ENCODE assay signal across 25 cellular contexts in genomic region chr16:4832698-4833343, GRCh38. TPM values are rescaled to one million over a fixed set of nuclear protein-coding genes. Genes with fewer than 3 reads are reported as not detected.
DNase-seq lines count a peak whose midpoint lies in the region; ATAC-seq and TF ChIP-seq lines count a peak whose summit lies in the region.
"Had no signal": no experiment of that assay in that cellular context is flagged by ENCODE, and none has a peak within 500 bp of the region (broad histone marks: within the 10 kb centered on the region; RNA-seq: fewer than 3 reads in every experiment).

No MANE protein-coding gene starts in this region.

- TF ChIP-seq EP300 in stomach (IDR thresholded peaks at IDR 0.05) = no peak

- TF ChIP-seq POLR2A in stomach (IDR thresholded peaks at IDR 0.05) (no peak), prostate gland (IDR thresholded peaks at IDR 0.05) (no peak)

- peak overlapping the region; percentile 20 for H3K27ac Mint-ChIP-seq in activated CD8-positive, alpha-beta T cell treated with anti-CD3 and anti-CD28 coated beads, Interleukin-2, amount 10 ng/mL, durations not matched to agents 7 days and 5 days
- no peak overlapping the region for H3K27ac Mint-ChIP-seq in activated CD8-positive, alpha-beta T cell treated with anti-CD3 and anti-CD28 coated beads for 36 hours
- H3K27ac Mint-ChIP-seq in activated T-helper 17 cell treated with anti-CD3 and anti-CD28 coated beads, Interleukin-2, amount 50 U/mL, for 72 hours = peak overlapping the region; percentile 59
- no peak overlapping the region for H3K27ac Mint-ChIP-seq in glutamatergic neuron (ENCODE audit: unreplicated experiment)

- H3K4me1 Mint-ChIP-seq in activated CD8-positive, alpha-beta T cell treated with anti-CD3 and anti-CD28 coated beads, Interleukin-2, amount 10 ng/mL, durations not matched to agents 7 days and 5 days (ENCODE audit: low read depth) = peaks cover 14% of the 10 kb centered on the region
- peaks cover 12% of the 10 kb centered on the region for H3K4me1 Mint-ChIP-seq in activated CD8-positive, alpha-beta T cell treated with anti-CD3 and anti-CD28 coated beads for 36 hours (ENCODE audit: low read depth)
- H3K4me1 Mint-ChIP-seq in activated T-helper 17 cell treated with anti-CD3 and anti-CD28 coated beads, Interleukin-2, amount 50 U/mL, for 72 hours = peaks cover 4% of the 10 kb centered on the region
- no peaks in the 10 kb centered on the region for H3K4me1 Mint-ChIP-seq in glutamatergic neuron (ENCODE audit: low read depth, unreplicated experiment)

- no peak overlapping the region for H3K4me3 Mint-ChIP-seq in activated CD8-positive, alpha-beta T cell treated with anti-CD3 and anti-CD28 coated beads, Interleukin-2, amount 10 ng/mL, durations not matched to agents 7 days and 5 days
- no peak overlapping the region for H3K4me3 Mint-ChIP-seq in activated CD8-positive, alpha-beta T cell treated with anti-CD3 and anti-CD28 coated beads for 36 hours
- no peak overlapping the region for H3K4me3 Mint-ChIP-seq in activated T-helper 17 cell treated with anti-CD3 and anti-CD28 coated beads, Interleukin-2, amount 50 U/mL, for 72 hours
- no peak overlapping the region for H3K4me3 Mint-ChIP-seq in glutamatergic neuron (ENCODE audit: unreplicated experiment)

- no peak for DNase-seq in activated CD8-positive, alpha-beta T cell treated with anti-CD3 and anti-CD28 coated beads, Interleukin-2, amount 10 ng/mL, durations not matched to agents 7 days and 5 days
- no peak for DNase-seq in activated CD8-positive, alpha-beta T cell treated with anti-CD3 and anti-CD28 coated beads for 36 hours
- DNase-seq in mucosa of descending colon = peak in 1 of 3 donors; percentile 58
- no peak for DNase-seq in stomach
- DNase-seq in NCI-H345 (lab: John Stamatoyannopoulos, UW) = no peak
- DNase-seq in prostate gland (ENCODE audit: low spot score) = no peak
- no peak for DNase-seq in glutamatergic neuron
- DNase-seq: ACHN; C1 segment of cervical spinal cord; Calu3; CD8-positive, alpha-beta memory T cell; DMS153; GOT3; NCI-H1694; NCI-H2081; NCI-H2171; NCI-H524 treated with DMSO at 0.1 percent for 48 hours; NCI-H82 had no signal

- H3K27me3 ChIP-seq in stomach = no peaks in the 10 kb centered on the region
- no peaks in the 10 kb centered on the region for H3K27me3 ChIP-seq in prostate gland (replicated peaks; ENCODE audit: insufficient read depth)
- H3K27me3 ChIP-seq: Peyer's patch had no signal

- intact Hi-C loops in activated CD8-positive, alpha-beta T cell treated with anti-CD3 and anti-CD28 coated beads for 36 hours (cut with micrococcal nuclease) = no loop called here
- intact Hi-C loops in mucosa of descending colon (cut with DNase I, micrococcal nuclease) (no loop called here), stomach (cut with DNase I; ENCODE audit: low total_unique reads) (no loop called here), prostate gland (cut with DNase I) (no loop called here)

- POLR2A ChIA-PET in activated CD8-positive, alpha-beta T cell treated with anti-CD3 and anti-CD28 coated beads, Interleukin-2, amount 10 ng/mL, durations not matched to agents 7 days and 5 days (lab: Charles Lee) = interaction anchor here (1.3 kb wide), 1 partner anchor 14 kb away, joined by 5 read pairs; the partner anchor contains the start of genes GLYR1 and UBN1
- POLR2A ChIA-PET in activated CD8-positive, alpha-beta T cell treated with anti-CD3 and anti-CD28 coated beads for 36 hours (lab: Charles Lee) = no interaction called here

- ATAC-seq in activated CD8-positive, alpha-beta T cell treated with anti-CD3 and anti-CD28 coated beads, Interleukin-2, amount 10 ng/mL, durations not matched to agents 7 days and 5 days = no peak
- ATAC-seq in activated CD8-positive, alpha-beta T cell treated with anti-CD3 and anti-CD28 coated beads for 36 hours = no peak
- no peak for ATAC-seq in activated T-helper 17 cell treated with anti-CD3 and anti-CD28 coated beads, Interleukin-2, amount 50 U/mL, for 72 hours (replicated peaks)
- peak; percentile 88 for ATAC-seq in mucosa of descending colon
- ATAC-seq: HCT116 had no signal

- CTCF ChIA-PET in activated CD8-positive, alpha-beta T cell treated with anti-CD3 and anti-CD28 coated beads, Interleukin-2, amount 10 ng/mL, durations not matched to agents 7 days and 5 days (lab: Charles Lee) = interaction anchor here (0.8 kb wide), 2 partner anchors 12 to 259 kb away, joined by 3 read pairs; no protein-coding TSS in a partner anchor
- CTCF ChIA-PET in activated CD8-positive, alpha-beta T cell treated with anti-CD3 and anti-CD28 coated beads for 36 hours (lab: Charles Lee) = interaction anchor here (0.8 kb wide), 1 partner anchor 9 kb away, joined by 3 read pairs; no protein-coding TSS in a partner anchor

- WGBS in stomach, 5 donors = 32 to 57% (median 53%) methylated on average over 6 of the region's 6 CpGs
- WGBS in prostate gland = 71% methylated on average over 6 of the region's 6 CpGs

- H3K27me3 Mint-ChIP-seq in activated CD8-positive, alpha-beta T cell treated with anti-CD3 and anti-CD28 coated beads, Interleukin-2, amount 10 ng/mL, durations not matched to agents 7 days and 5 days (ENCODE audit: low read depth) = no peaks in the 10 kb centered on the region
- no peaks in the 10 kb centered on the region for H3K27me3 Mint-ChIP-seq in activated CD8-positive, alpha-beta T cell treated with anti-CD3 and anti-CD28 coated beads for 36 hours
- no peaks in the 10 kb centered on the region for H3K27me3 Mint-ChIP-seq in activated T-helper 17 cell treated with anti-CD3 and anti-CD28 coated beads, Interleukin-2, amount 50 U/mL, for 72 hours
- no peaks in the 10 kb centered on the region for H3K27me3 Mint-ChIP-seq in glutamatergic neuron (ENCODE audit: unreplicated experiment)
- H3K27me3 Mint-ChIP-seq: CD8-positive, alpha-beta memory T cell had no signal

- H3K4me3 ChIP-seq in mucosa of descending colon (no peak overlapping the region), stomach (no peak overlapping the region), prostate gland (no peak overlapping the region)
- H3K4me3 ChIP-seq: Peyer's patch had no signal

- no peaks in the 10 kb centered on the region for H3K9me3 Mint-ChIP-seq in activated CD8-positive, alpha-beta T cell treated with anti-CD3 and anti-CD28 coated beads, Interleukin-2, amount 10 ng/mL, durations not matched to agents 7 days and 5 days (ENCODE audit: insufficient read depth)
- H3K9me3 Mint-ChIP-seq in activated CD8-positive, alpha-beta T cell treated with anti-CD3 and anti-CD28 coated beads for 36 hours = no peaks in the 10 kb centered on the region
- no peaks in the 10 kb centered on the region for H3K9me3 Mint-ChIP-seq in activated T-helper 17 cell treated with anti-CD3 and anti-CD28 coated beads, Interleukin-2, amount 50 U/mL, for 72 hours
- H3K9me3 Mint-ChIP-seq in glutamatergic neuron (ENCODE audit: unreplicated experiment) = peaks cover 2% of the 10 kb centered on the region
- H3K9me3 Mint-ChIP-seq: CD8-positive, alpha-beta memory T cell had no signal

- H3K36me3 Mint-ChIP-seq in activated CD8-positive, alpha-beta T cell treated with anti-CD3 and anti-CD28 coated beads, Interleukin-2, amount 10 ng/mL, durations not matched to agents 7 days and 5 days (ENCODE audit: low read depth) = peaks cover 54% of the 10 kb centered on the region
- peaks cover 43% of the 10 kb centered on the region for H3K36me3 Mint-ChIP-seq in activated CD8-positive, alpha-beta T cell treated with anti-CD3 and anti-CD28 coated beads for 36 hours (ENCODE audit: low read depth)
- peaks cover 88% of the 10 kb centered on the region for H3K36me3 Mint-ChIP-seq in activated T-helper 17 cell treated with anti-CD3 and anti-CD28 coated beads, Interleukin-2, amount 50 U/mL, for 72 hours (ENCODE audit: low read depth)
- H3K36me3 Mint-ChIP-seq in glutamatergic neuron (ENCODE audit: unreplicated experiment) = peaks cover 4% of the 10 kb centered on the region

- H3K27ac ChIP-seq in stomach (peak overlapping the region in 3 of 5 donors; percentile 1 to 21 (median 2)), prostate gland (no peak overlapping the region)
- H3K27ac ChIP-seq: 22Rv1, KMS-11, Peyer's patch had no signal

- no peaks in the 10 kb centered on the region for H3K36me3 ChIP-seq in mucosa of descending colon (ENCODE audit: low read depth)
- peaks cover 50 to 97% (median 90%) of the 10 kb centered on the region in 4 donors for H3K36me3 ChIP-seq in stomach
- H3K36me3 ChIP-seq in prostate gland = peaks cover 0 to 8% of the 10 kb centered on the region in 2 donors

- H3K9me3 ChIP-seq in mucosa of descending colon (no peaks in the 10 kb centered on the region), stomach (no peaks in the 10 kb centered on the region), prostate gland (no peaks in the 10 kb centered on the region)
- H3K9me3 ChIP-seq: Peyer's patch had no signal

- no peak for TF ChIP-seq CTCF in activated CD8-positive, alpha-beta T cell treated with anti-CD3 and anti-CD28 coated beads for 36 hours (IDR thresholded peaks at IDR 0.05)
- TF ChIP-seq CTCF in mucosa of descending colon (IDR thresholded peaks at IDR 0.05) = no peak
- TF ChIP-seq CTCF in stomach (IDR thresholded peaks at IDR 0.05) = no peak
- TF ChIP-seq CTCF in prostate gland (IDR thresholded peaks at IDR 0.05) = no peak
- no peak for TF ChIP-seq CTCF in glutamatergic neuron (IDR thresholded peaks at IDR 0.05; ENCODE audit: partially characterized antibody, unreplicated experiment)

- H3K4me1 ChIP-seq in mucosa of descending colon (ENCODE audit: low read depth) = peaks cover 24% of the 10 kb centered on the region
- peaks cover 9 to 31% (median 20%) of the 10 kb centered on the region in 4 donors for H3K4me1 ChIP-seq in stomach
- peaks cover 7% of the 10 kb centered on the region for H3K4me1 ChIP-seq in prostate gland (replicated peaks)

RNA-seq across cellular contexts. Expression of gene GLYR1, which starts 14.3 kb away (rescaled TPM):
- total RNA-seq in activated CD8-positive, alpha-beta T cell treated with anti-CD3 and anti-CD28 coated beads, Interleukin-2, amount 10 ng/mL, durations not matched to agents 7 days and 5 days = 10 to 100 TPM; 92.2 to 95.7 TPM
- total RNA-seq in activated CD8-positive, alpha-beta T cell treated with anti-CD3 and anti-CD28 coated beads for 36 hours = 10 to 100 TPM; 63.7 to 64.8 TPM
- total RNA-seq in activated T-helper 17 cell treated with anti-CD3 and anti-CD28 coated beads, Interleukin-2, amount 50 U/mL, for 72 hours = 10 to 100 TPM; 57.8 to 97.2 TPM
- total RNA-seq in mucosa of descending colon (100 to 1,000 TPM; 110 to 123 (median 111) TPM), stomach (100 to 1,000 TPM in 2 of 5 donors, 10 to 100 TPM in 3; 46.9 to 187 (median 83.2) TPM), prostate gland (10 to 100 TPM; 57.4 to 60.8 TPM), glutamatergic neuron (ENCODE audit: unreplicated experiment) (133 TPM)
- polyA plus RNA-seq in stomach = 10 to 100 TPM; 29.3 to 46.0 (median 36.5) TPM

RNA-seq across cellular contexts. Expression of gene UBN1, which starts 14.5 kb away (rescaled TPM):
- 10 to 100 TPM; 42.1 to 44.1 TPM for total RNA-seq in activated CD8-positive, alpha-beta T cell treated with anti-CD3 and anti-CD28 coated beads, Interleukin-2, amount 10 ng/mL, durations not matched to agents 7 days and 5 days
- 10 to 100 TPM; 25.4 to 25.6 TPM for total RNA-seq in activated CD8-positive, alpha-beta T cell treated with anti-CD3 and anti-CD28 coated beads for 36 hours
- total RNA-seq in activated T-helper 17 cell treated with anti-CD3 and anti-CD28 coated beads, Interleukin-2, amount 50 U/mL, for 72 hours = 10 to 100 TPM; 23.1 to 38.3 TPM
- 10 to 100 TPM; 41.3 to 42.7 (median 41.6) TPM for total RNA-seq in mucosa of descending colon
- 100 to 1,000 TPM in 1 of 5 donors, 10 to 100 TPM in 4; 34.0 to 319 (median 51.3) TPM for total RNA-seq in stomach
- polyA plus RNA-seq in stomach = 1 to 10 TPM; 5.4 to 9.3 (median 7.8) TPM
- 10 to 100 TPM; 28.2 to 56.9 TPM for total RNA-seq in prostate gland
- total RNA-seq in glutamatergic neuron (ENCODE audit: unreplicated experiment) = 34.3 TPM

RNA-seq across cellular contexts. Expression of gene ROGDI, which starts 30.4 kb away (rescaled TPM):
- total RNA-seq in activated CD8-positive, alpha-beta T cell treated with anti-CD3 and anti-CD28 coated beads, Interleukin-2, amount 10 ng/mL, durations not matched to agents 7 days and 5 days = 10 to 100 TPM; 12.3 to 13.1 TPM
- total RNA-seq in activated CD8-positive, alpha-beta T cell treated with anti-CD3 and anti-CD28 coated beads for 36 hours = 1 to 10 TPM; 3.3 to 3.7 TPM
- total RNA-seq in activated T-helper 17 cell treated with anti-CD3 and anti-CD28 coated beads, Interleukin-2, amount 50 U/mL, for 72 hours = 1 to 10 TPM; 8.0 to 8.8 TPM
- total RNA-seq in mucosa of descending colon (10 to 100 TPM; 18.5 to 40.6 (median 31.7) TPM), stomach (100 to 1,000 TPM in 1 of 5 donors, 10 to 100 TPM in 3, 1 to 10 TPM in 1; 6.1 to 350 (median 45.5) TPM), prostate gland (10 to 100 TPM; 37.5 to 46.9 TPM), glutamatergic neuron (ENCODE audit: unreplicated experiment) (113 TPM)
- 10 to 100 TPM; 27.0 to 63.9 (median 46.1) TPM for polyA plus RNA-seq in stomach

RNA-seq across cellular contexts. Expression of gene SMIM22, which starts 37.7 kb away (rescaled TPM):
- total RNA-seq in activated CD8-positive, alpha-beta T cell treated with anti-CD3 and anti-CD28 coated beads, Interleukin-2, amount 10 ng/mL, durations not matched to agents 7 days and 5 days = not detected
- not detected for total RNA-seq in activated CD8-positive, alpha-beta T cell treated with anti-CD3 and anti-CD28 coated beads for 36 hours
- total RNA-seq in activated T-helper 17 cell treated with anti-CD3 and anti-CD28 coated beads, Interleukin-2, amount 50 U/mL, for 72 hours = not detected
- total RNA-seq in mucosa of descending colon (100 to 1,000 TPM; 208 to 573 (median 395) TPM), stomach (100 to 1,000 TPM in 3 of 5 donors, 10 to 100 TPM in 2; 20.5 to 732 (median 131) TPM), prostate gland (10 to 100 TPM in 1 of 2 donors, 1 to 10 TPM in 1; 5.6 to 29.0 TPM), glutamatergic neuron (ENCODE audit: unreplicated experiment) (not detected)
- 1,000 to 10,000 TPM in 2 of 3 donors, 100 to 1,000 TPM in 1; 481 to 1,027 (median 1,002) TPM for polyA plus RNA-seq in stomach
- total RNA-seq: CD8-positive, alpha-beta memory T cell; Daoy; OCI-LY7 had no signal
- polyA plus RNA-seq: CD8-positive, alpha-beta memory T cell had no signal

RNA-seq across cellular contexts. Expression of gene SEPTIN12, which starts 44.7 kb away (rescaled TPM):
- not detected for total RNA-seq in activated CD8-positive, alpha-beta T cell treated with anti-CD3 and anti-CD28 coated beads, Interleukin-2, amount 10 ng/mL, durations not matched to agents 7 days and 5 days
- not detected for total RNA-seq in activated CD8-positive, alpha-beta T cell treated with anti-CD3 and anti-CD28 coated beads for 36 hours
- total RNA-seq in activated T-helper 17 cell treated with anti-CD3 and anti-CD28 coated beads, Interleukin-2, amount 50 U/mL, for 72 hours = not detected
- 1 to 10 TPM in 1 of 3 donors, not detected in 2; 1.1 TPM for total RNA-seq in mucosa of descending colon
- not detected for total RNA-seq in stomach
- polyA plus RNA-seq in stomach = not detected
- 10 to 100 TPM in 1 of 2 donors, not detected in 1; 10.8 TPM for total RNA-seq in prostate gland
- 0.96 TPM for total RNA-seq in glutamatergic neuron (ENCODE audit: unreplicated experiment)
- total RNA-seq: Calu3; CD8-positive, alpha-beta memory T cell; Daoy; OCI-LY7; Peyer's patch had no signal
- polyA plus RNA-seq: CD8-positive, alpha-beta memory T cell had no signal

Comparison
In these comparisons a context has a peak if more than half of its experiments do, and no peak if none do; other contexts are left out.
1. H3K27ac Mint-ChIP-seq: peak in activated CD8-positive, alpha-beta T cell treated with anti-CD3 and anti-CD28 coated beads, Interleukin-2, amount 10 ng/mL, durations not matched to agents 7 days and 5 days (single experiment) and activated T-helper 17 cell treated with anti-CD3 and anti-CD28 coated beads, Interleukin-2, amount 50 U/mL, for 72 hours (single experiment); none in activated CD8-positive, alpha-beta T cell treated with anti-CD3 and anti-CD28 coated beads for 36 hours (single experiment) and glutamatergic neuron (single experiment).
2. H3K27ac ChIP-seq: peak in stomach (3 of 5); none in prostate gland (0 of 2).